Comparison of ENCODE assay signal across 8 cellular contexts in the genomic region with DNA sequence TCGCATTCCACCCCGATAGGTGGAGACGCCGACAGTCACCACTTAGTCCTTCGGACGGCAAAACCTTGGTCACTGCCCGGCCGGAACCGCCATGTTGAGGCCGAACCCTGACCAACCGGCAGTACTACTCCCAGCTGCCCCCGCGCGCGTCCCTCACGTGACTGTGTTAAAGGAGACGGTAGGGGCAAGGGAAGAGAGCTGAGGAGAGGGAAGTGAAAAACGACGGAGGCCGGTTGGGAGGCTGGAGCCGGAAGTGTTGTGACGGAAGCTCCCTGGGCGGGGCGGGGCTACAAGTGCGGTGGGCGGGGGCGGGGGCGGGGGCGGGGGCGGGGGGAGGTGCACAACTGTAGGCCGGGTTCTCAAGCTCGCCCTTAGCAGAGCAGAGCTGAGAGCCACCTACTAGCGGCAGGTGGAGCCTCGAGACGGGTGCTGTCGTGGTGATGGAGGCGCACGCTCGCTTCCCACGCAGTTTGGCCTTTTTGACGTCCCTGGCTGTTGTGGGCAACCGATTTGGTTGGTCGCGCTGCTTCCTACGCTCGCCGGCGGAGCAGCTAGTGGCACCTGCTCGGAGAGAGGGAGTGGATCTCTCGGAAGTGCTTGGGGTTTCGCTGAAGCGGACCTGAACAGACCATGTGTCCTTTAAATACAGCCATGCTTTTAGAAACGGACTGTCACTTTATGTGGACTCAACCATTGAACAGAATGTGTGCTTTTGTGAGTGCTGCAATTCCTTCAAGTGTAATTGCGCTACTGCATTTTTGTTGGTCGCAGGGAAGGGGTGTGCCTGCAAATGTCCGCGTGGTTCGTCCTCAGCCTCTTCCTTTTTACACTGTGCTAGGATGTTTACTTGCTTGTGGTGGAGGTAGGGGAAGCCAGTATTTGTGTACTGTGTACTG. TPM values are rescaled to one million over a fixed set of nuclear protein-coding genes. Genes with fewer than 3 reads are reported as not detected.
DNase-seq lines count a peak whose midpoint lies in the region; ATAC-seq and TF ChIP-seq lines count a peak whose summit lies in the region.

A gene with protein sequence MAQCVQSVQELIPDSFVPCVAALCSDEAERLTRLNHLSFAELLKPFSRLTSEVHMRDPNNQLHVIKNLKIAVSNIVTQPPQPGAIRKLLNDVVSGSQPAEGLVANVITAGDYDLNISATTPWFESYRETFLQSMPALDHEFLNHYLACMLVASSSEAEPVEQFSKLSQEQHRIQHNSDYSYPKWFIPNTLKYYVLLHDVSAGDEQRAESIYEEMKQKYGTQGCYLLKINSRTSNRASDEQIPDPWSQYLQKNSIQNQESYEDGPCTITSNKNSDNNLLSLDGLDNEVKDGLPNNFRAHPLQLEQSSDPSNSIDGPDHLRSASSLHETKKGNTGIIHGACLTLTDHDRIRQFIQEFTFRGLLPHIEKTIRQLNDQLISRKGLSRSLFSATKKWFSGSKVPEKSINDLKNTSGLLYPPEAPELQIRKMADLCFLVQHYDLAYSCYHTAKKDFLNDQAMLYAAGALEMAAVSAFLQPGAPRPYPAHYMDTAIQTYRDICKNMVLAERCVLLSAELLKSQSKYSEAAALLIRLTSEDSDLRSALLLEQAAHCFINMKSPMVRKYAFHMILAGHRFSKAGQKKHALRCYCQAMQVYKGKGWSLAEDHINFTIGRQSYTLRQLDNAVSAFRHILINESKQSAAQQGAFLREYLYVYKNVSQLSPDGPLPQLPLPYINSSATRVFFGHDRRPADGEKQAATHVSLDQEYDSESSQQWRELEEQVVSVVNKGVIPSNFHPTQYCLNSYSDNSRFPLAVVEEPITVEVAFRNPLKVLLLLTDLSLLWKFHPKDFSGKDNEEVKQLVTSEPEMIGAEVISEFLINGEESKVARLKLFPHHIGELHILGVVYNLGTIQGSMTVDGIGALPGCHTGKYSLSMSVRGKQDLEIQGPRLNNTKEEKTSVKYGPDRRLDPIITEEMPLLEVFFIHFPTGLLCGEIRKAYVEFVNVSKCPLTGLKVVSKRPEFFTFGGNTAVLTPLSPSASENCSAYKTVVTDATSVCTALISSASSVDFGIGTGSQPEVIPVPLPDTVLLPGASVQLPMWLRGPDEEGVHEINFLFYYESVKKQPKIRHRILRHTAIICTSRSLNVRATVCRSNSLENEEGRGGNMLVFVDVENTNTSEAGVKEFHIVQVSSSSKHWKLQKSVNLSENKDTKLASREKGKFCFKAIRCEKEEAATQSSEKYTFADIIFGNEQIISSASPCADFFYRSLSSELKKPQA (N-terminal part only) (minus strand): TSS at position 130 of the 896 bp plus-strand sequence. CDS start 364 bp downstream, outside the sequence.

- TF ChIP-seq CTCF in epithelial cell of proximal tubule (conservative IDR thresholded peaks at IDR 0.05; ENCODE audit: low read depth, low read length), result peak; percentile 21

- H3K27me3 ChIP-seq in mucosa of rectum (ENCODE audit: control insufficient read depth in 2 of 2, insufficient read depth in 2 of 2, low read length in 2 of 2), result no peaks in the 10 kb centered on the region

- H3K27ac ChIP-seq in mucosa of rectum (ENCODE audit: low read depth in 2 of 2, low read length in 2 of 2), result peak within 1 kb of the TSS; percentile 95 to 96

- no peaks in the 10 kb centered on the region for H3K27me3 Mint-ChIP-seq in IgD-negative memory B cell

- peaks cover 11 to 29% of the 10 kb centered on the region in 2 donors for H3K4me1 ChIP-seq in mucosa of rectum (ENCODE audit: control insufficient read depth in 2 of 2, insufficient read depth in 2 of 2, low read length in 2 of 2)

- peak within 1 kb of the TSS; percentile 93 to 100 (median 100) for H3K4me3 Mint-ChIP-seq in IgD-negative memory B cell

- DNase-seq in DMS153 treated with DMSO at 0.1 percent for 48 hours (lab: John Stamatoyannopoulos, UW; ENCODE audit: unreplicated experiment) (peak; percentile 99), OCI-M2 (lab: John Stamatoyannopoulos, UW; ENCODE audit: unreplicated experiment) (peak; percentile 77), activated T-cell treated with anti-CD3 and anti-CD28 coated beads for 48 hours (ENCODE audit: low read depth) (peak; percentile 81), epithelial cell of proximal tubule (ENCODE audit: low read depth) (peak; percentile 90)
- peak; percentile 94 for DNase-seq in stimulated activated CD8-positive, alpha-beta memory T cell treated with anti-CD3 and anti-CD28 coated beads, Interleukin-4, amount 100 ng/mL, for 48 hours

- no peaks in the 10 kb centered on the region for H3K36me3 ChIP-seq in mucosa of rectum (ENCODE audit: control insufficient read depth in 2 of 2, insufficient read depth in 2 of 2, low read length in 2 of 2)

- peaks cover 29 to 32% (median 31%) of the 10 kb centered on the region in 3 donors for H3K4me1 Mint-ChIP-seq in IgD-negative memory B cell

- no peaks in the 10 kb centered on the region for H3K36me3 Mint-ChIP-seq in IgD-negative memory B cell

- peak; percentile 80 for ATAC-seq in GM21529 (IDR thresholded peaks at IDR 0.05; ENCODE audit: unreplicated experiment)

- H3K4me3 ChIP-seq in epithelial cell of proximal tubule (ENCODE audit: low read depth, low read length), result peak within 1 kb of the TSS; percentile 73
- H3K4me3 ChIP-seq in mucosa of rectum (ENCODE audit: low read length in 2 of 2), result peak within 1 kb of the TSS; percentile 73 to 98

- H3K9me3 ChIP-seq in mucosa of rectum (ENCODE audit: control insufficient read depth in 2 of 2, low read length in 2 of 2), result no peaks in the 10 kb centered on the region

- peak within 1 kb of the TSS; percentile 81 to 93 for H3K9ac ChIP-seq in mucosa of rectum (ENCODE audit: low read depth in 1 of 2, low read length in 2 of 2)

- no peaks in the 10 kb centered on the region for H3K9me3 Mint-ChIP-seq in IgD-negative memory B cell

- H3K27ac Mint-ChIP-seq in IgD-negative memory B cell, result peak within 1 kb of the TSS; percentile 96 to 99 (median 99)

RNA-seq across cellular contexts. Expression of the gene that starts here (rescaled TPM):
- 18.5 TPM for polyA plus RNA-seq in IgD-negative memory B cell
- 14.6 and 23.1 TPM in 2 replicates for total RNA-seq in epithelial cell of proximal tubule

Comparison
In these comparisons a context has a peak if more than half of its experiments do, and no peak if none do; other contexts are left out.
1. Peak in every context shown above with its lines: DNase-seq, ATAC-seq, H3K4me3 ChIP-seq and H3K27ac ChIP-seq.